In the genomic region with DNA sequence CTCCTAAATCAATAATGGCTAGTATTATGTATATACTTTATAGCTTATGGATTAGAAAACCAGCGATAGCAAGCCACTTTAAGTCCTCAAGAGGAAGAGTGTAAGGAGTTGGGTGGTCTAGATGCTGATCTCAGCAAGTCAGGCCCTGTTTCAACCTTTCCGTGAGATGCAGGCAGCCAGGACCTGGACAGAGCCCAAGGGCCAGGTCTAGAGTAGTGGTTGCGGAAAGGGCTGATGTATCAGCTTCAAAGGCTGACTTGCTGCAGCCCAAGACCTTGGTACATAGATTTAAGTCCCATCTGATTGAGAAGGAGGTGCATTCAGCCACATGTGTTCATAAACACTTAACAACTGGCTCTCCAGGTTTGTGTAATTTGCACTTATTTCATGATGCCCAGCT, we compare ENCODE assay signal across 2 cellular contexts.
TF ChIP-seq lines count a peak whose summit lies in the region.

No MANE protein-coding gene starts in this region.

TF ChIP-seq in H1, 55 proteins besides CTCF, POLR2A, EP300 and RAD21:
- no peak for TF ChIP-seq HDAC2 (IDR thresholded peaks at IDR 0.05; ENCODE audit: borderline replicate concordance in 1 of 2, low read depth in 2 of 2, low read length in 2 of 2)
- TF ChIP-seq KDM1A (IDR thresholded peaks at IDR 0.05; ENCODE audit: borderline replicate concordance, low read length) = no peak
- no peak for TF ChIP-seq PHF8 (conservative IDR thresholded peaks at IDR 0.05; ENCODE audit: low read depth, low read length)
- TF ChIP-seq TAF7 (optimal IDR thresholded peaks at IDR 0.05; ENCODE audit: borderline replicate concordance, low read depth, low read length) = no peak
- no peak for TF ChIP-seq CHD1 (IDR thresholded peaks at IDR 0.05; ENCODE audit: low read depth, low read length)
- TF ChIP-seq RFX5 (IDR thresholded peaks at IDR 0.05; ENCODE audit: borderline replicate concordance, low read depth, low read length) = no peak
- no peak for TF ChIP-seq BCL11A (IDR thresholded peaks at IDR 0.05; ENCODE audit: low read depth in 2 of 2, low read length in 2 of 2)
- TF ChIP-seq YY1 (IDR thresholded peaks at IDR 0.05; ENCODE audit: low read depth, low read length) = no peak
- no peak for TF ChIP-seq SAP30 (IDR thresholded peaks at IDR 0.05; ENCODE audit: insufficient read depth, insufficient replicate concordance, low read length)
- no peak for TF ChIP-seq SUZ12 (IDR thresholded peaks at IDR 0.05; ENCODE audit: low read length)
- TF ChIP-seq NANOG (IDR thresholded peaks at IDR 0.05; ENCODE audit: insufficient read depth, low read depth, low read length, poor library complexity, severe bottlenecking) = no peak
- no peak for TF ChIP-seq ZNF274 (IDR thresholded peaks at IDR 0.05; ENCODE audit: borderline replicate concordance, extremely low read depth, low read length)
- no peak for TF ChIP-seq RNF2 (IDR thresholded peaks at IDR 0.05; ENCODE audit: borderline replicate concordance, low read depth, low read length, missing control alignments, poor library complexity, severe bottlenecking)

TF ChIP-seq in HepG2, 621 proteins besides CTCF, POLR2A, EP300 and RAD21:
- TF ChIP-seq ZNF431 (CRISPR knock-in tag; IDR thresholded peaks at IDR 0.05; ENCODE audit: borderline replicate concordance, low read depth) (no peak), ZNF501 (CRISPR knock-in tag; IDR thresholded peaks at IDR 0.05) (no peak)
